In the genomic region with DNA sequence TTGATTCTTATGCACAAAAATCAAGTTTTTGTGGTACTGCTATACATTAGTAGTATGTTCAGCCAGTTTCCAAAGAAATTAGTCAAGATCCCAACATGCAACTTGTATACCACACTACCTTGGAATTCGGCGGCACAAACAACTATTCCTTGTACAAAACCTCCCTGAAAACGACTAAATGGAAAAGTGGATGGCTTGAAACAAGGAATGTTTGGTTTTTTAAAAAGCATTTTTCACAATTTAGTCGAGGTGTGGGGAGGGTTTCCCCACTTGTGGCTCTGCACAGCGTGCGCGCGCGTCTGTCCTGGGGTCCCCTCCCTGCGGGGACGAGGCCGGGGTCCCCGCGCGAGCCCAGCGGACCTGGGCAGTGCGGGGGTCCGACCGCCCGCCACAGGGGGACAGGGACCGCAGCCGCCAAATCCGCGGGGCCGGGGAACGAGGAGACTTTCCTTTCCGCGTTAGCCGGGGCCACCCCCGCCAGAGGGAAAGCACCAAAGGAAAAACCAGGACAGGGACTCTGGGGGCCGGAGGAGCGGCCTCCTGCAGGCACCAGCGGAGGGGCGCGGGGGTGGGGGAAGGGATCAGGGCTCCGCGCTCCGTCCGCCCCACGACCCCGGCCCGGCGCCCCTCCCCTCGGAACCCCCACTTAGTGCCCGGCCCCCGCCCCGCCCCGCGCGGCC, we compare ENCODE assay signal across 8 cellular contexts. TPM values are rescaled to one million over a fixed set of nuclear protein-coding genes. Genes with fewer than 3 reads are reported as not detected.
DNase-seq lines count a peak whose midpoint lies in the region; ATAC-seq and TF ChIP-seq lines count a peak whose summit lies in the region.

No MANE protein-coding gene starts in this region.

- H3K27me3 ChIP-seq in gastrocnemius medialis: no peaks in the 10 kb centered on the region

- H3K36me3 ChIP-seq in gastrocnemius medialis: no peaks in the 10 kb centered on the region

- H3K4me1 ChIP-seq in gastrocnemius medialis: peaks cover 31 to 32% of the 10 kb centered on the region in 2 donors

- in situ Hi-C loops in gastrocnemius medialis (cut with MboI; ENCODE audit: low sequenced_read_pairs in 4 of 4): loop anchor here in 1 of 4 donors (10.0 kb wide), 1 partner anchor 84 kb away; the partner anchor contains the start of gene RTTN

- peak; percentile 15 for ATAC-seq in GM19467 (IDR thresholded peaks at IDR 0.05; ENCODE audit: unreplicated experiment)
- peak; percentile 11 for ATAC-seq in HG03520 (IDR thresholded peaks at IDR 0.05; ENCODE audit: unreplicated experiment)
- ATAC-seq in gastrocnemius medialis: peak; percentile 52 to 70

- no peaks in the 10 kb centered on the region for H3K9me3 ChIP-seq in gastrocnemius medialis

- peak overlapping the region; percentile 75 to 91 (median 90) for H3K27ac ChIP-seq in gastrocnemius medialis

- TF ChIP-seq CTCF in gastrocnemius medialis (IDR thresholded peaks at IDR 0.05 in 4 of 5, conservative IDR thresholded peaks at IDR 0.05 in 1 of 5): no peak

- no peak for TF ChIP-seq POLR2A in gastrocnemius medialis (IDR thresholded peaks at IDR 0.05)

- intact Hi-C loops in gastrocnemius medialis (cut with DNase I; ENCODE audit: low total_unique reads): loop anchor here (5.0 kb wide), 2 partner anchors 49 to 81 kb away; partner anchors contain the start of gene RTTN

- DNase-seq in ELF-1 (ENCODE audit: low read depth, low spot score): peak; percentile 36
- peak; percentile 13 for DNase-seq in amniotic stem cell (lab: John Stamatoyannopoulos, UW)
- peak in 1 of 2 donors; percentile 39 for DNase-seq in gastrocnemius medialis
- DNase-seq in RPMI8226: no peak
- no peak for DNase-seq in SKM-1 treated with dmso at 0.1 percent for 144 hours (lab: John Stamatoyannopoulos, UW; ENCODE audit: unreplicated experiment)

- H3K4me3 ChIP-seq in iPS-11a (ENCODE audit: low read depth, low read length) (peak overlapping the region; percentile 53), gastrocnemius medialis (peak overlapping the region; percentile 68 to 74 (median 69))

RNA-seq across cellular contexts. Expression of gene SOCS6, which starts 0.5 kb away (rescaled TPM):
- 10 to 100 TPM; 12.8 to 26.8 (median 16.3) TPM for total RNA-seq in gastrocnemius medialis

Comparison
In these comparisons a context has a peak if more than half of its experiments do, and no peak if none do; other contexts are left out.
1. DNase-seq: peak in ELF-1 (single experiment) and amniotic stem cell (single experiment); none in RPMI8226 (single experiment) and SKM-1 treated with dmso at 0.1 percent for 144 hours (single experiment).
2. ATAC-seq: peak in every context shown above with its lines; median percentile 61 in gastrocnemius medialis; 15 in GM19467; 11 in HG03520.